30 cellular contexts compared by ENCODE assay signal in genomic region chr2:223003191-223003590, GRCh38. TPM values are rescaled to one million over a fixed set of nuclear protein-coding genes. Genes with fewer than 3 reads are reported as not detected.
"Had no signal": no experiment of that assay in that cellular context is flagged by ENCODE, and none has a peak within 500 bp of the region (broad histone marks: within the 10 kb centered on the region; RNA-seq: fewer than 3 reads in every experiment).

No MANE protein-coding gene starts in this region.

- H3K4me3 Mint-ChIP-seq: activated CD4-positive, alpha-beta memory T cell treated with anti-CD3 and anti-CD28 coated beads for 36 hours; activated CD4-positive, alpha-beta T cell treated with anti-CD3 and anti-CD28 coated beads, Interleukin-2, amount 10 ng/mL, durations not matched to agents 24 days and 14 days; activated naive CD4-positive, alpha-beta T cell treated with anti-CD3 and anti-CD28 coated beads, Interleukin-2, amount 10 ng/mL, durations not matched to agents 7 days and 5 days; activated naive CD8-positive, alpha-beta T cell; activated naive CD8-positive, alpha-beta T cell treated with anti-CD3 and anti-CD28 coated beads, Interleukin-2, amount 50 U/mL, for 24 hours; activated T-cell treated with anti-CD3 and anti-CD28 coated beads, Interleukin-2, amount 50 U/mL, for 4 hours; activated T-helper 1 cell treated with anti-CD3 and anti-CD28 coated beads, Interleukin-12 subunit alpha, Interleukin-12 subunit beta, Interleukin-2, Interleukin-4 antibody, amounts not matched to agents 30 ng/mL and 10 ng/mL and 1 ng/mL, durations not matched to agents 14 hours and 24 hours and 36 hours; T-helper 1 cell treated with Interleukin-12 subunit alpha and Interleukin-12 subunit beta and Interleukin-4 antibody, amounts not matched to agents 30 μg/mL and 1 μg/mL, for 36 hours; T-helper 2 cell treated with Interferon-gamma antibody and Interleukin-4, amounts not matched to agents 5 μg/mL and 100 μg/mL, for 36 hours had no signal

- H3K4me3 ChIP-seq: MG63, Peyer's patch had no signal

- H3K27ac Mint-ChIP-seq: activated CD4-positive, alpha-beta memory T cell treated with anti-CD3 and anti-CD28 coated beads for 36 hours; activated CD4-positive, alpha-beta T cell treated with anti-CD3 and anti-CD28 coated beads, Interleukin-2, amount 10 ng/mL, durations not matched to agents 24 days and 14 days; activated naive CD4-positive, alpha-beta T cell treated with anti-CD3 and anti-CD28 coated beads, Interleukin-2, amount 10 ng/mL, durations not matched to agents 7 days and 5 days; activated naive CD8-positive, alpha-beta T cell; activated naive CD8-positive, alpha-beta T cell treated with anti-CD3 and anti-CD28 coated beads, Interleukin-2, amount 50 U/mL, for 24 hours; activated T-helper 1 cell treated with anti-CD3 and anti-CD28 coated beads, Interleukin-12 subunit alpha, Interleukin-12 subunit beta, Interleukin-2, Interleukin-4 antibody, amounts not matched to agents 30 ng/mL and 10 ng/mL and 1 ng/mL, durations not matched to agents 14 hours and 24 hours and 36 hours; T-helper 1 cell treated with Interleukin-12 subunit alpha and Interleukin-12 subunit beta and Interleukin-4 antibody, amounts not matched to agents 30 μg/mL and 1 μg/mL, for 36 hours; T-helper 2 cell treated with Interferon-gamma antibody and Interleukin-4, amounts not matched to agents 5 μg/mL and 100 μg/mL, for 36 hours had no signal

- H3K9me3 Mint-ChIP-seq: activated CD4-positive, alpha-beta memory T cell treated with anti-CD3 and anti-CD28 coated beads for 36 hours; activated CD4-positive, alpha-beta T cell treated with anti-CD3 and anti-CD28 coated beads, Interleukin-2, amount 10 ng/mL, durations not matched to agents 24 days and 14 days; activated naive CD4-positive, alpha-beta T cell treated with anti-CD3 and anti-CD28 coated beads, Interleukin-2, amount 10 ng/mL, durations not matched to agents 7 days and 5 days; activated naive CD8-positive, alpha-beta T cell treated with anti-CD3 and anti-CD28 coated beads, Interleukin-2, amount 50 U/mL, for 24 hours; activated T-cell treated with anti-CD3 and anti-CD28 coated beads, Interleukin-2, amount 50 U/mL, for 4 hours; activated T-helper 1 cell treated with anti-CD3 and anti-CD28 coated beads, Interleukin-12 subunit alpha, Interleukin-12 subunit beta, Interleukin-2, Interleukin-4 antibody, amounts not matched to agents 30 ng/mL and 10 ng/mL and 1 ng/mL, durations not matched to agents 14 hours and 24 hours and 36 hours; T-helper 1 cell treated with Interleukin-12 subunit alpha and Interleukin-12 subunit beta and Interleukin-4 antibody, amounts not matched to agents 30 μg/mL and 1 μg/mL, for 36 hours; T-helper 2 cell treated with Interferon-gamma antibody and Interleukin-4, amounts not matched to agents 5 μg/mL and 100 μg/mL, for 36 hours had no signal

- H3K36me3 Mint-ChIP-seq: activated CD4-positive, alpha-beta memory T cell treated with anti-CD3 and anti-CD28 coated beads for 36 hours; activated naive CD4-positive, alpha-beta T cell treated with anti-CD3 and anti-CD28 coated beads, Interleukin-2, amount 10 ng/mL, durations not matched to agents 7 days and 5 days; activated naive CD8-positive, alpha-beta T cell had no signal

- DNase-seq: activated CD4-positive, alpha-beta memory T cell treated with anti-CD3 and anti-CD28 coated beads for 36 hours; activated CD4-positive, alpha-beta T cell treated with anti-CD3 and anti-CD28 coated beads, Interleukin-2, amount 10 ng/mL, durations not matched to agents 24 days and 14 days; activated CD8-positive, alpha-beta memory T cell treated with anti-CD3 and anti-CD28 coated beads, Interleukin-2, amount 50 U/mL, for 4 hours; activated naive CD4-positive, alpha-beta T cell treated with anti-CD3 and anti-CD28 coated beads, Interleukin-2, amount 10 ng/mL, durations not matched to agents 7 days and 5 days; activated naive CD8-positive, alpha-beta T cell treated with anti-CD3 and anti-CD28 coated beads, Interleukin-2, amount 50 U/mL, for 24 hours; activated T-cell treated with anti-CD3 and anti-CD28 coated beads for 4 hours; activated T-cell treated with anti-CD3 and anti-CD28 coated beads, Interleukin-2, amount 50 U/mL, for 4 hours; anterior cingulate cortex; brain microvascular endothelial cell; central memory CD4-positive, alpha-beta T cell; Kasumi-1; KG1; MG63; NCI-H1048; NCI-H1105 treated with DMSO at 0.1 percent for 48 hours; NCI-H1436; NCI-H1694; NCI-H1930; NCI-H2081 treated with DMSO at 0.1 percent for 48 hours; NCI-H345; NCI-H526; NCI-H748 treated with DMSO at 0.1 percent for 48 hours; NK-92 treated with Interleukin-12 subunit alpha and Interleukin-12 subunit beta, amount 100 ng/mL, for 24 hours; PC-3; Peyer's patch; RPMI8226 had no signal

- ATAC-seq: activated naive CD8-positive, alpha-beta T cell treated with anti-CD3 and anti-CD28 coated beads, Interleukin-2, amount 50 U/mL, for 24 hours; activated T-cell treated with anti-CD3 and anti-CD28 coated beads, Interleukin-2, amount 50 U/mL, for 4 hours; PC-3 had no signal

- H3K4me1 Mint-ChIP-seq: activated CD4-positive, alpha-beta T cell treated with anti-CD3 and anti-CD28 coated beads, Interleukin-2, amount 10 ng/mL, durations not matched to agents 24 days and 14 days; activated naive CD4-positive, alpha-beta T cell treated with anti-CD3 and anti-CD28 coated beads, Interleukin-2, amount 10 ng/mL, durations not matched to agents 7 days and 5 days; activated naive CD8-positive, alpha-beta T cell treated with anti-CD3 and anti-CD28 coated beads, Interleukin-2, amount 50 U/mL, for 24 hours had no signal

RNA-seq across cellular contexts. Expression of gene KCNE4, which starts 48.8 kb away (rescaled TPM):
- total RNA-seq: activated CD4-positive, alpha-beta memory T cell treated with anti-CD3 and anti-CD28 coated beads for 36 hours; activated CD4-positive, alpha-beta T cell treated with anti-CD3 and anti-CD28 coated beads, Interleukin-2, amount 10 ng/mL, durations not matched to agents 24 days and 14 days; activated T-cell treated with anti-CD3 and anti-CD28 coated beads, Interleukin-2, amount 50 U/mL, for 4 hours; activated T-helper 1 cell treated with anti-CD3 and anti-CD28 coated beads, Interleukin-12 subunit alpha, Interleukin-12 subunit beta, Interleukin-2, Interleukin-4 antibody, amounts not matched to agents 30 ng/mL and 10 ng/mL and 1 ng/mL, durations not matched to agents 14 hours and 24 hours and 36 hours; PC-3 had no signal
